In the genomic region with DNA sequence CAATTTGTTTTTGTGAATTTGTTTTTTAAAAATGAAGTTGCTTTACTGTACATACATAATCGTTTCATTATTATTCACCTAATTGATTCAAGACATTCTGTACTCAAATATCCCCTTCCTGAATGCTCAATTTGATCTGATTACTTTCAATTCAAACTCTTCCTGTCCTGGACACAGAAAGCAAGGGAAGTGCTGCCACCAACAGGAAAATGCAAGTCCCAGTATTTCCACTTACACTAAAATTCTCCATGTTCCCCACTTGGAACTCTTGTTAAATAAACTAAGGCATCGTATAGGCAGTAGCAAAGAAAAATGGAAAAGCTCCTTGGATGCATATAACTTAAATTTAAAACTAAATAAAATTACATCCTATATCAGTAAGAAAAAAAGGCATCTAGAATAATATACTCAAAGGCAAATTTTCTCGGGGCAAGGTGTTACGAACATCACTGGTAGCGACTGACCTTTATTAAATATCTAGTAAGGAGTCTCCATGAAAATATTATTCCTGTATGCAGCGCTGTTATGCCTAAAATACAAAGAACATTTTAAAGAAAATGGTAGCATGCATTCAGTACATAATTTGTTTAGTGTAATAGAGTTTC, we compare ENCODE assay signal across 9 cellular contexts.
DNase-seq lines count a peak whose midpoint lies in the region; ATAC-seq, FAIRE-seq and TF ChIP-seq lines count a peak whose summit lies in the region.
"Had no signal": no experiment of that assay in that cellular context is flagged by ENCODE, and none has a peak within 500 bp of the region (broad histone marks: within the 10 kb centered on the region; RNA-seq: fewer than 3 reads in every experiment).

No MANE protein-coding gene starts in this region.

- H3K9me3 ChIP-seq in A549, result no peaks in the 10 kb centered on the region
- no peaks in the 10 kb centered on the region for H3K9me3 ChIP-seq in PC-9 (ENCODE audit: insufficient read depth, low read depth)

- H3K27me3 ChIP-seq in H7 (ENCODE audit: control insufficient read depth, insufficient read depth, low read length) (no peaks in the 10 kb centered on the region; the same call in 1 of the 2 replicates), PC-9 (ENCODE audit: insufficient read depth, low read depth) (no peaks in the 10 kb centered on the region)

- TF ChIP-seq RAD21 in A549 (conservative IDR thresholded peaks at IDR 0.05 in 1 of 2, IDR thresholded peaks at IDR 0.05 in 1 of 2), result peak; percentile 58 to 72; a peak in 4 of 5 replicates

- DNase-seq in A549 (ENCODE audit: low read depth in 1 of 2, low spot score in 1 of 2) (peak in 1 of 2 experiments; percentile 72), H7 (peak; percentile 55), PC-9 (no peak), foreskin fibroblast (peak; percentile 17 to 77), epidermal melanocyte (ENCODE audit: insufficient read length, low spot score) (no peak), GF-D8 (lab: John Stamatoyannopoulos, UW) (no peak)
- DNase-seq: NCI-H1436 had no signal

- H3K4me2 ChIP-seq in A549, result no peak overlapping the region
- no peak overlapping the region for H3K4me2 ChIP-seq in PC-9

- H3K4me1 ChIP-seq in A549 (no peaks in the 10 kb centered on the region), PC-9 (replicated peaks; ENCODE audit: insufficient read depth) (no peaks in the 10 kb centered on the region)

- no peaks in the 10 kb centered on the region for H3K9me2 ChIP-seq in PC-9 (ENCODE audit: insufficient read depth)

- BruUV-seq in PC-9 (replicated peaks; lab: Mats Ljungman, UMichigan), result no TSS peak

- no peak for FAIRE-seq in A549 (lab: Jason Lieb, UNC)

- intact Hi-C loops in PC-9 (cut with micrococcal nuclease; ENCODE audit: unreplicated experiment), result loop anchor here (2.0 kb wide), 1 partner anchor 174 kb away; no protein-coding TSS in a partner anchor

- POLR2A ChIA-PET in A549 (lab: Yijun Ruan, JAX), result no interaction called here
- POLR2A ChIA-PET in PC-9 (lab: Charles Lee; ENCODE audit: unreplicated experiment), result interaction anchor here (0.8 kb wide), 1 partner anchor 1861 kb away, joined by 7 read pairs; no protein-coding TSS in a partner anchor

- no peak overlapping the region for H2AFZ ChIP-seq in PC-9

- CTCF ChIA-PET in A549 (lab: Yijun Ruan, JAX) (interaction anchor here (0.7 to 1.6 kb wide), 5 partner anchors 10 to 174 kb away, joined by 3 to 6 read pairs (median 4); no protein-coding TSS in a partner anchor), PC-9 (lab: Charles Lee) (no interaction called here)

- H3F3A ChIP-seq in PC-9 (ENCODE audit: insufficient read depth, low read depth), result no peaks in the 10 kb centered on the region

- TF ChIP-seq CTCF in A549 (IDR thresholded peaks at IDR 0.05) (peak; percentile 56; the same call in 2 of the 3 replicates), PC-9 (conservative IDR thresholded peaks at IDR 0.05) (peak; percentile 50; the same call in 1 of the 2 replicates), foreskin fibroblast (IDR thresholded peaks at IDR 0.05; ENCODE audit: low read depth, low read length) (peak; percentile 33)

- H3K4me3 ChIP-seq in A549 (no peak overlapping the region), H7 (ENCODE audit: insufficient read depth, low read depth, low read length) (no peak overlapping the region), PC-9 (no peak overlapping the region), foreskin fibroblast (ENCODE audit: low read depth in 1 of 2, low read length in 2 of 2) (no peak overlapping the region)

- H3K36me3 ChIP-seq in H7 (replicated peaks; ENCODE audit: control insufficient read depth, insufficient read depth, low read length), result no peaks in the 10 kb centered on the region
- H3K36me3 ChIP-seq in PC-9 (ENCODE audit: low read depth), result no peaks in the 10 kb centered on the region

- no peaks in the 10 kb centered on the region for H4K20me1 ChIP-seq in PC-9 (ENCODE audit: insufficient read depth)

- TF ChIP-seq EP300 in A549 (IDR thresholded peaks at IDR 0.05), result no peak

- no peaks in the 10 kb centered on the region for H3K79me2 ChIP-seq in PC-9 (ENCODE audit: low read depth)

- WGBS in A549 (ENCODE audit: missing lambda C conversion rate), result 49% methylated on average over 6 of the region's 6 CpGs

- no peak for TF ChIP-seq POLR2A in A549 (IDR thresholded peaks at IDR 0.05; ENCODE audit: low read length)

- H3K27ac ChIP-seq in A549, result no peak overlapping the region
- H3K27ac ChIP-seq in PC-9, result no peak overlapping the region

- ATAC-seq in A549 (peak in 1 of 2 experiments; percentile 68; a peak in 2 of 6 replicates), HG03342 (IDR thresholded peaks at IDR 0.05; ENCODE audit: unreplicated experiment) (no peak), HG03045 (IDR thresholded peaks at IDR 0.05; ENCODE audit: unreplicated experiment) (no peak)

TF ChIP-seq in A549, 52 proteins besides CTCF, POLR2A, EP300 and RAD21:
- no peak for TF ChIP-seq MYC (IDR thresholded peaks at IDR 0.05; ENCODE audit: borderline replicate concordance, low read length)
- no peak for TF ChIP-seq SMC3 (IDR thresholded peaks at IDR 0.05)
- no peak for TF ChIP-seq TFCP2L1 (CRISPR knock-in tag; IDR thresholded peaks at IDR 0.05)
- TF ChIP-seq HOXB13 (CRISPR knock-in tag; IDR thresholded peaks at IDR 0.05; ENCODE audit: low read depth), result no peak
- TF ChIP-seq KDM1A (IDR thresholded peaks at IDR 0.05; ENCODE audit: low read depth), result no peak
- TF ChIP-seq, protein P1, sequence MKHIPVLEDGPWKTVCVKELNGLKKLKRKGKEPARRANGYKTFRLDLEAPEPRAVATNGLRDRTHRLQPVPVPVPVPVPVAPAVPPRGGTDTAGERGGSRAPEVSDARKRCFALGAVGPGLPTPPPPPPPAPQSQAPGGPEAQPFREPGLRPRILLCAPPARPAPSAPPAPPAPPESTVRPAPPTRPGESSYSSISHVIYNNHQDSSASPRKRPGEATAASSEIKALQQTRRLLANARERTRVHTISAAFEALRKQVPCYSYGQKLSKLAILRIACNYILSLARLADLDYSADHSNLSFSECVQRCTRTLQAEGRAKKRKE (CRISPR knock-in tag; IDR thresholded peaks at IDR 0.05; ENCODE audit: low read depth), result no peak
- no peak for TF ChIP-seq EHMT2 (IDR thresholded peaks at IDR 0.05; ENCODE audit: low read depth)
- no peak for TF ChIP-seq RARB (CRISPR knock-in tag; IDR thresholded peaks at IDR 0.05)
- no peak for TF ChIP-seq KDM5A (IDR thresholded peaks at IDR 0.05)
- TF ChIP-seq, protein P2, sequence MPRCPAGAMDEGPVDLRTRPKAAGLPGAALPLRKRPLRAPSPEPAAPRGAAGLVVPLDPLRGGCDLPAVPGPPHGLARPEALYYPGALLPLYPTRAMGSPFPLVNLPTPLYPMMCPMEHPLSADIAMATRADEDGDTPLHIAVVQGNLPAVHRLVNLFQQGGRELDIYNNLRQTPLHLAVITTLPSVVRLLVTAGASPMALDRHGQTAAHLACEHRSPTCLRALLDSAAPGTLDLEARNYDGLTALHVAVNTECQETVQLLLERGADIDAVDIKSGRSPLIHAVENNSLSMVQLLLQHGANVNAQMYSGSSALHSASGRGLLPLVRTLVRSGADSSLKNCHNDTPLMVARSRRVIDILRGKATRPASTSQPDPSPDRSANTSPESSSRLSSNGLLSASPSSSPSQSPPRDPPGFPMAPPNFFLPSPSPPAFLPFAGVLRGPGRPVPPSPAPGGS (IDR thresholded peaks at IDR 0.05), result no peak
- TF ChIP-seq, protein P3, sequence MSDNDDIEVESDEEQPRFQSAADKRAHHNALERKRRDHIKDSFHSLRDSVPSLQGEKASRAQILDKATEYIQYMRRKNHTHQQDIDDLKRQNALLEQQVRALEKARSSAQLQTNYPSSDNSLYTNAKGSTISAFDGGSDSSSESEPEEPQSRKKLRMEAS (IDR thresholded peaks at IDR 0.05), result no peak
- TF ChIP-seq CEBPB (IDR thresholded peaks at IDR 0.05), result no peak
- TF ChIP-seq HOXB5 (CRISPR knock-in tag; IDR thresholded peaks at IDR 0.05), result no peak
- TF ChIP-seq RNF2 (IDR thresholded peaks at IDR 0.05; ENCODE audit: borderline replicate concordance, low read depth), result no peak

Comparison
In these comparisons a context has a peak if more than half of its experiments do, and no peak if none do; other contexts are left out.
1. DNase-seq: peak in H7 (single experiment) and foreskin fibroblast (2 of 2); none in PC-9 (0 of 2), epidermal melanocyte (single experiment) and GF-D8 (single experiment).
2. Peak in every context shown above with its lines, with median percentiles within 50 percentile points of each other: CTCF ChIP-seq.